In genomic region chr3:66393486-66394260, GRCh38 we compare ENCODE assay signal across 8 cellular contexts.
A peak's percentile ranks its signal among the peaks of the same experiment; 100 is the strongest.
DNase-seq lines count a peak whose midpoint lies in the region; ATAC-seq and TF ChIP-seq lines count a peak whose summit lies in the region.

No MANE protein-coding gene starts in this region.

- H3K4me1 Mint-ChIP-seq in activated naive CD8-positive, alpha-beta T cell treated with anti-CD3 and anti-CD28 coated beads, Interleukin-2, amount 10 ng/mL, durations not matched to agents 7 days and 5 days, result peaks cover 19% of the 10 kb centered on the region
- peaks cover 37% of the 10 kb centered on the region for H3K4me1 Mint-ChIP-seq in nephron progenitor cell

- H3K9me3 Mint-ChIP-seq in activated naive CD8-positive, alpha-beta T cell treated with anti-CD3 and anti-CD28 coated beads, Interleukin-2, amount 10 ng/mL, durations not matched to agents 7 days and 5 days, result peaks cover 1% of the 10 kb centered on the region
- H3K9me3 Mint-ChIP-seq in nephron progenitor cell, result peaks cover 1% of the 10 kb centered on the region

- ATAC-seq in GM21529 (IDR thresholded peaks at IDR 0.05; ENCODE audit: unreplicated experiment) (peak; percentile 84), HG03439 (IDR thresholded peaks at IDR 0.05; ENCODE audit: unreplicated experiment) (no peak)
- peak; percentile 97 for ATAC-seq in activated naive CD8-positive, alpha-beta T cell treated with anti-CD3 and anti-CD28 coated beads, Interleukin-2, amount 10 ng/mL, durations not matched to agents 7 days and 5 days (ENCODE audit: low read depth)

- no peaks in the 10 kb centered on the region for H3K27me3 Mint-ChIP-seq in activated naive CD8-positive, alpha-beta T cell treated with anti-CD3 and anti-CD28 coated beads, Interleukin-2, amount 10 ng/mL, durations not matched to agents 7 days and 5 days
- peaks cover 2% of the 10 kb centered on the region for H3K27me3 Mint-ChIP-seq in nephron progenitor cell (ENCODE audit: low read depth, poor library complexity)

- H3K4me3 Mint-ChIP-seq in activated naive CD8-positive, alpha-beta T cell treated with anti-CD3 and anti-CD28 coated beads, Interleukin-2, amount 10 ng/mL, durations not matched to agents 7 days and 5 days, result peak overlapping the region; percentile 81
- H3K4me3 Mint-ChIP-seq in nephron progenitor cell, result no peak overlapping the region

- peak overlapping the region; percentile 95 for H3K27ac Mint-ChIP-seq in activated naive CD8-positive, alpha-beta T cell treated with anti-CD3 and anti-CD28 coated beads, Interleukin-2, amount 10 ng/mL, durations not matched to agents 7 days and 5 days
- peak overlapping the region; percentile 9 for H3K27ac Mint-ChIP-seq in nephron progenitor cell

- peak; percentile 33 for DNase-seq in COR-L47 (lab: John Stamatoyannopoulos, UW)
- peak; percentile 63 for DNase-seq in NCI-H345 (lab: John Stamatoyannopoulos, UW)
- DNase-seq in activated naive CD8-positive, alpha-beta T cell treated with anti-CD3 and anti-CD28 coated beads, Interleukin-2, amount 10 ng/mL, durations not matched to agents 7 days and 5 days, result peak; percentile 47
- no peak for DNase-seq in nephron progenitor cell
- no peak for DNase-seq in NCI-H2171 (lab: John Stamatoyannopoulos, UW)
- no peak for DNase-seq in dedifferentiated amniotic fluid mesenchymal stem cell (ENCODE audit: extremely low spot score)

- POLR2A ChIA-PET in activated naive CD8-positive, alpha-beta T cell treated with anti-CD3 and anti-CD28 coated beads, Interleukin-2, amount 10 ng/mL, durations not matched to agents 7 days and 5 days (lab: Charles Lee), result interaction anchor here (1.0 to 1.2 kb wide), 2 partner anchors 10 to 75 kb away, joined by 3 to 5 read pairs; no protein-coding TSS in a partner anchor

- TF ChIP-seq CTCF in nephron progenitor cell (IDR thresholded peaks at IDR 0.05), result no peak

- H3K36me3 Mint-ChIP-seq in activated naive CD8-positive, alpha-beta T cell treated with anti-CD3 and anti-CD28 coated beads, Interleukin-2, amount 10 ng/mL, durations not matched to agents 7 days and 5 days, result peaks cover 15% of the 10 kb centered on the region
- peaks cover 96% of the 10 kb centered on the region for H3K36me3 Mint-ChIP-seq in nephron progenitor cell (ENCODE audit: low read depth)

Comparison
In these comparisons a context has a peak if more than half of its experiments do, and no peak if none do; other contexts are left out.
1. DNase-seq: peak in COR-L47 (single experiment), NCI-H345 (single experiment) and activated naive CD8-positive, alpha-beta T cell treated with anti-CD3 and anti-CD28 coated beads, Interleukin-2, amount 10 ng/mL, durations not matched to agents 7 days and 5 days (single experiment); none in nephron progenitor cell (single experiment), NCI-H2171 (single experiment) and dedifferentiated amniotic fluid mesenchymal stem cell (single experiment).